In the genomic region with DNA sequence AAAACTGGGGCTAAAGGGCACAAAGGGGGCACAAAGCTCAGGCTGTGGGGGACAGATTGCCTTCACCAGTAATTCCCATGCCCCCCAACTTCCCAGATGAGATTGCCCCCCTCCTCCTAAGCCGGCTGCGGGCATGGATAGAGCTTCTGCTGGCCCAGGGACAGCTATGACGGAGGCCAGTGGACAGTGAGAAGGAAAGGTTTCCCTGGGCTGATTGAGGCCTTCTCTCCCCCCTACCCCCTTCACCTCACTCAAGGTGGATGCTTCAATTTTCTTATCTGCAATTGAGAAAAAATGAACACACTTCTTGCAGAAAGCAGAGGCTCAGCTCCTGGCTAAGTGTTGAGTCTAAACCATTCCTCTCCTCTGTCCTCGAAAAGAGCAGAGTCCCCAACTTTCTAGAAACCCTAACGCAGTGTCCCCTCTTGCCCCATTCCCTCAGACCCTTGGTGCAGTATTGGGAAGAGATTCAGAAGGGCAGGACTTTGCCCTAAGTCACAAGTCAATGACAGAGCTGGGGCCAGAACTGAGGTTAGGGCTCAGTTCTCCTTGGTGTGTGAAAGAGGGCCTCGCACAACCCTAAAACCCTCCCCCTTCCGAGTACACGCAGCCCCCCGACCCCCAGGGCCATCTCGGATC, we compare ENCODE assay signal across 8 cellular contexts. TPM values are rescaled to one million over a fixed set of nuclear protein-coding genes. Genes with fewer than 3 reads are reported as not detected.
DNase-seq lines count a peak whose midpoint lies in the region; ATAC-seq and TF ChIP-seq lines count a peak whose summit lies in the region.

No MANE protein-coding gene starts in this region.

- in situ Hi-C loops in GM23248 (cut with MboI): no loop called here

- H3K27me3 Mint-ChIP-seq in activated CD4-positive, alpha-beta memory T cell treated with anti-CD3 and anti-CD28 coated beads for 36 hours: no peaks in the 10 kb centered on the region

- no peaks in the 10 kb centered on the region for H3K9me3 Mint-ChIP-seq in activated CD4-positive, alpha-beta memory T cell treated with anti-CD3 and anti-CD28 coated beads for 36 hours

- 0% methylated on average over 9 of the region's 10 CpGs for WGBS in GM23248 (ENCODE audit: low coverage in 1 of 2, low lambda C conversion rate in 2 of 2, missing lambda C conversion rate in 2 of 2), 2 experiments
- 14 to 29% (median 20%) methylated on average over 6 to 10 of the region's 10 CpGs for WGBS in heart left ventricle, 4 donors

- peak overlapping the region; percentile 99 for H3K4me3 ChIP-seq in GM23248
- H3K4me3 ChIP-seq in heart left ventricle: peak overlapping the region; percentile 60 to 95 (median 78)

- peak overlapping the region; percentile 76 for H3K27ac Mint-ChIP-seq in activated CD4-positive, alpha-beta memory T cell treated with anti-CD3 and anti-CD28 coated beads for 36 hours

- TF ChIP-seq CTCF in heart left ventricle (IDR thresholded peaks at IDR 0.05): no peak

- H3K79me2 ChIP-seq in GM23248 (ENCODE audit: insufficient read depth): peaks cover 57% of the 10 kb centered on the region

- H3K27ac ChIP-seq in GM23248 (peak overlapping the region; percentile 99), heart left ventricle (peak overlapping the region; percentile 81 to 97 (median 95))

- H3K36me3 ChIP-seq in GM23248 (ENCODE audit: low read depth) (peaks cover 9% of the 10 kb centered on the region; the same call in 1 of the 2 replicates), heart left ventricle (no peaks in the 10 kb centered on the region)

- H3K27me3 ChIP-seq in GM23248 (replicated peaks; ENCODE audit: insufficient read depth) (no peaks in the 10 kb centered on the region), heart left ventricle (no peaks in the 10 kb centered on the region)

- no peak overlapping the region for H2AFZ ChIP-seq in GM23248

- H3K36me3 Mint-ChIP-seq in activated CD4-positive, alpha-beta memory T cell treated with anti-CD3 and anti-CD28 coated beads for 36 hours: peaks cover 13% of the 10 kb centered on the region

- peak overlapping the region; percentile 100 for H3K9ac ChIP-seq in GM23248

- TF ChIP-seq POLR2A in heart left ventricle (IDR thresholded peaks at IDR 0.05): no peak

- no peaks in the 10 kb centered on the region for H4K20me1 ChIP-seq in GM23248 (ENCODE audit: insufficient read depth)

- H3K9me3 ChIP-seq in GM23248 (ENCODE audit: low read depth) (no peaks in the 10 kb centered on the region), heart left ventricle (no peaks in the 10 kb centered on the region)

- peaks cover 45% of the 10 kb centered on the region for H3K4me1 Mint-ChIP-seq in activated CD4-positive, alpha-beta memory T cell treated with anti-CD3 and anti-CD28 coated beads for 36 hours (ENCODE audit: low read depth)

- H3F3A ChIP-seq in GM23248 (ENCODE audit: insufficient read depth): peaks cover 60% of the 10 kb centered on the region

- ATAC-seq in heart left ventricle: peak in 3 of 4 donors; percentile 8 to 33 (median 17)
- peak; percentile 57 for ATAC-seq in sciatic nerve
- ATAC-seq in HG02623 (IDR thresholded peaks at IDR 0.05; ENCODE audit: unreplicated experiment): no peak
- no peak for ATAC-seq in HG02571 (IDR thresholded peaks at IDR 0.05; ENCODE audit: unreplicated experiment)
- no peak for ATAC-seq in HG03025 (IDR thresholded peaks at IDR 0.05; ENCODE audit: low FRiP score, unreplicated experiment)

- H3K4me3 Mint-ChIP-seq in activated CD4-positive, alpha-beta memory T cell treated with anti-CD3 and anti-CD28 coated beads for 36 hours: peak overlapping the region; percentile 86

- H3K4me1 ChIP-seq in GM23248 (ENCODE audit: insufficient read depth) (peaks cover 35% of the 10 kb centered on the region), heart left ventricle (peaks cover 3 to 62% (median 44%) of the 10 kb centered on the region in 12 donors)

- DNase-seq in GM23248: peak; percentile 59
- no peak for DNase-seq in activated CD4-positive, alpha-beta memory T cell treated with anti-CD3 and anti-CD28 coated beads for 36 hours
- DNase-seq in heart left ventricle: no peak
- DNase-seq in sciatic nerve (ENCODE audit: low spot score): no peak
- no peak for DNase-seq in ureter (ENCODE audit: low spot score)

- intact Hi-C loops in activated CD4-positive, alpha-beta memory T cell treated with anti-CD3 and anti-CD28 coated beads for 36 hours (cut with micrococcal nuclease): loop anchor here (2.0 kb wide), 1 partner anchor 29 kb away; no protein-coding TSS in a partner anchor
- intact Hi-C loops in heart left ventricle (cut with DNase I): loop anchor here in 1 of 10 donors (10.0 kb wide), 1 partner anchor 447 kb away; the partner anchor contains the start of genes DNTTIP1 and WFDC3
- intact Hi-C loops in sciatic nerve (cut with DNase I): no loop called here

- POLR2A ChIA-PET in activated CD4-positive, alpha-beta memory T cell treated with anti-CD3 and anti-CD28 coated beads for 36 hours (lab: Charles Lee): interaction anchor here (0.7 to 3.6 kb wide), 5 partner anchors 8 to 403 kb away, joined by 3 to 16 read pairs (median 3); partner anchors contain the start of gene SYS1

- H3K9me2 ChIP-seq in GM23248 (ENCODE audit: insufficient read depth): no peaks in the 10 kb centered on the region

- CTCF ChIA-PET in activated CD4-positive, alpha-beta memory T cell treated with anti-CD3 and anti-CD28 coated beads for 36 hours (lab: Charles Lee): interaction anchor here (0.9 to 5.3 kb wide), 7 partner anchors 12 to 102 kb away, joined by 3 to 33 read pairs (median 7); partner anchors contain the start of gene SYS1

- H3K4me2 ChIP-seq in GM23248 (ENCODE audit: unreplicated experiment): peak overlapping the region; percentile 98

RNA-seq across cellular contexts. Expression of gene SDC4, which starts 0.8 kb away (rescaled TPM):
- 368 and 410 TPM in 2 replicates for total RNA-seq in GM23248 (2014; rRNA removed; shearing (Covaris generic))
- polyA plus RNA-seq in GM23248 (2016; fragmentation: Nextera tagmentation; extraction: Ambion mirVana) (454 and 461 TPM in 2 replicates), heart left ventricle (100 to 1,000 TPM in 1 of 2 donors, 10 to 100 TPM in 1; 44.3 to 139 TPM)
- total RNA-seq in activated CD4-positive, alpha-beta memory T cell treated with anti-CD3 and anti-CD28 coated beads for 36 hours: 10 to 100 TPM; 67.8 to 69.8 TPM
- total RNA-seq in heart left ventricle (100 to 1,000 TPM in 2 of 9 donors, 10 to 100 TPM in 7; 62.1 to 140 (median 94.1) TPM), sciatic nerve (77.7 TPM), ureter (215 TPM)

RNA-seq across cellular contexts. Expression of gene SYS1, which starts 15.5 kb away (rescaled TPM):
- 27.3 and 38.7 TPM in 2 replicates for total RNA-seq in GM23248 (2014; rRNA removed; shearing (Covaris generic))
- polyA plus RNA-seq in GM23248 (2016; fragmentation: Nextera tagmentation; extraction: Ambion mirVana) (24.6 and 27.1 TPM in 2 replicates), heart left ventricle (10 to 100 TPM; 12.6 to 68.8 TPM)
- total RNA-seq in activated CD4-positive, alpha-beta memory T cell treated with anti-CD3 and anti-CD28 coated beads for 36 hours: 10 to 100 TPM; 19.9 to 24.8 TPM
- total RNA-seq in heart left ventricle (10 to 100 TPM; 16.4 to 54.0 (median 23.0) TPM), sciatic nerve (24.0 TPM), ureter (28.8 TPM)

RNA-seq across cellular contexts. Expression of gene TP53TG5, which starts 30.7 kb away (rescaled TPM):
- total RNA-seq in GM23248 (2014; rRNA removed; shearing (Covaris generic)): not detected in 2 replicates
- polyA plus RNA-seq in GM23248 (2016; fragmentation: Nextera tagmentation; extraction: Ambion mirVana) (0.42 and 0.55 TPM in 2 replicates), heart left ventricle (1 to 10 TPM in 1 of 2 donors, under 1 TPM in 1; 0.40 to 1.5 TPM)
- under 1 TPM; 0.24 to 0.55 TPM for total RNA-seq in activated CD4-positive, alpha-beta memory T cell treated with anti-CD3 and anti-CD28 coated beads for 36 hours
- total RNA-seq in heart left ventricle (1 to 10 TPM in 2 of 9 donors, under 1 TPM in 5, not detected in 2; 0.32 to 3.2 (median 0.76) TPM), sciatic nerve (not detected), ureter (1.2 TPM)

RNA-seq across cellular contexts. Expression of gene MATN4, which starts 39.3 kb away (rescaled TPM):
- total RNA-seq in GM23248 (2014; rRNA removed; shearing (Covaris generic)): not detected in 2 replicates
- polyA plus RNA-seq in GM23248 (2016; fragmentation: Nextera tagmentation; extraction: Ambion mirVana): 0.09 TPM in 1 of 2 replicates, not detected in the other
- under 1 TPM; 0.70 to 0.95 TPM for total RNA-seq in activated CD4-positive, alpha-beta memory T cell treated with anti-CD3 and anti-CD28 coated beads for 36 hours
- not detected for total RNA-seq in heart left ventricle
- polyA plus RNA-seq in heart left ventricle: not detected
- total RNA-seq in sciatic nerve: 0.22 TPM
- not detected for total RNA-seq in ureter

RNA-seq across cellular contexts. Expression of gene RBPJL, which starts 40.8 kb away (rescaled TPM):
- not detected in 2 replicates for total RNA-seq in GM23248 (2014; rRNA removed; shearing (Covaris generic))
- polyA plus RNA-seq in GM23248 (2016; fragmentation: Nextera tagmentation; extraction: Ambion mirVana) (not detected in 2 replicates), heart left ventricle (not detected)
- total RNA-seq in activated CD4-positive, alpha-beta memory T cell treated with anti-CD3 and anti-CD28 coated beads for 36 hours: not detected
- total RNA-seq in heart left ventricle (not detected), sciatic nerve (not detected), ureter (not detected)

Comparison
In these comparisons a context has a peak if more than half of its experiments do, and no peak if none do; other contexts are left out.
1. ATAC-seq: peak in heart left ventricle (3 of 4) and sciatic nerve (single experiment); none in HG02623 (single experiment), HG02571 (single experiment) and HG03025 (single experiment).